11 cellular contexts compared by ENCODE assay signal in genomic region chr2:218260742-218261423, GRCh38. TPM values are rescaled to one million over a fixed set of nuclear protein-coding genes. Genes with fewer than 3 reads are reported as not detected.
DNase-seq lines count a peak whose midpoint lies in the region; ATAC-seq lines count a peak whose summit lies in the region.
"Had no signal": no experiment of that assay in that cellular context is flagged by ENCODE, and none has a peak within 500 bp of the region (broad histone marks: within the 10 kb centered on the region; RNA-seq: fewer than 3 reads in every experiment).

TSS of gene GPBAR1 (plus strand) at chr2:218261015. CDS start at chr2:218262725, 1,710 bp downstream.

- H3K36me3 ChIP-seq in mucosa of rectum (ENCODE audit: control insufficient read depth in 2 of 2, insufficient read depth in 2 of 2, low read length in 2 of 2) (peaks cover 18 to 24% of the 10 kb centered on the region in 2 donors), urinary bladder (ENCODE audit: insufficient read depth) (peaks cover 2% of the 10 kb centered on the region)

- ATAC-seq in HG03378 (IDR thresholded peaks at IDR 0.05; ENCODE audit: unreplicated experiment): no peak

- H3K27ac ChIP-seq in cingulate gyrus (ENCODE audit: low read depth, low read length) (peak within 1 kb of the TSS; percentile 65), mucosa of rectum (ENCODE audit: low read depth in 2 of 2, low read length in 2 of 2) (peak within 1 kb of the TSS; percentile 67 to 70), urinary bladder (ENCODE audit: low read depth) (peak within 1 kb of the TSS; percentile 23)

- H3K4me3 ChIP-seq in mucosa of rectum (ENCODE audit: low read length in 2 of 2) (peak within 1 kb of the TSS in 1 of 2 donors; percentile 25), urinary bladder (ENCODE audit: low read depth, low read length) (no peak within 1 kb of the TSS)

- WGBS in urinary bladder: 52% methylated on average over 10 of the region's 10 CpGs

- H3K9me3 ChIP-seq in mucosa of rectum (ENCODE audit: control insufficient read depth in 2 of 2, low read length in 2 of 2): no peaks in the 10 kb centered on the region

- no peaks in the 10 kb centered on the region for H3K27me3 ChIP-seq in mucosa of rectum (ENCODE audit: control insufficient read depth in 2 of 2, insufficient read depth in 2 of 2, low read length in 2 of 2)

- H3K4me1 ChIP-seq in mucosa of rectum (ENCODE audit: control insufficient read depth in 2 of 2, insufficient read depth in 2 of 2, low read length in 2 of 2) (peaks cover 55 to 60% of the 10 kb centered on the region in 2 donors), urinary bladder (ENCODE audit: insufficient read depth) (no peaks in the 10 kb centered on the region)

- DNase-seq in activated effector memory CD4-positive, alpha-beta T cell treated with anti-CD3 and anti-CD28 coated beads, Interleukin-2, amount 50 U/mL, for 16 hours: peak; percentile 55
- DNase-seq in activated effector memory CD4-positive, alpha-beta T cell treated with Interleukin-2 at 50 U/mL for 16 hours: no peak
- no peak for DNase-seq in OCI-M1 (lab: John Stamatoyannopoulos, UW)
- no peak for DNase-seq in NCI-H2081 (lab: John Stamatoyannopoulos, UW)
- DNase-seq: activated CD8-positive, alpha-beta memory T cell treated with anti-CD3 and anti-CD28 coated beads for 24 hours; COR-L47; kidney glomerular epithelial cell had no signal

- H3K9ac ChIP-seq in mucosa of rectum (ENCODE audit: low read depth in 1 of 2, low read length in 2 of 2): peak within 1 kb of the TSS in 1 of 2 donors; percentile 52

RNA-seq across cellular contexts. Expression of gene GPBAR1, which starts in this region (rescaled TPM):
- total RNA-seq in urinary bladder: 1.6 TPM
- 19.3 TPM for polyA plus RNA-seq in urinary bladder
